In the genomic region with DNA sequence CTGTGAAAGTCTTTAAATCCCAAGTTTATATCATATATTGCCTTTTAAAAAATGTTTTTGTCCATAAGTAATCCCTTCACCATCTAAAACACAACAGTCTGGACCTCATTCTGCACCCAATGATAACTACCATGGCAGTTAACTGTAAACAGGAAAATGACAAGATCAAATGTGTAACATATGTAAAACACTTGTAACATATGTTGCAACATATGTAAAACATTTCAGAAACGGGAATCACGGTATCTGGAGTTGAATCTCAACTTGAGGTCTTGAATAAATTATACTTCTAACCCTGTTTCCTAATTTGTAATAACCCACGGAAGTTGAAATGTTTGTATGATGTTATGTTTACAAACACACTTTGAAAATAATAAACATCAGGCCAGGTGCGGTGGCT, we compare ENCODE assay signal across 1 cellular context.
TF ChIP-seq lines count a peak whose summit lies in the region.

No MANE protein-coding gene starts in this region.

TF ChIP-seq in K562, 482 proteins besides CTCF, POLR2A, EP300 and RAD21:
- TF ChIP-seq, protein P1, sequence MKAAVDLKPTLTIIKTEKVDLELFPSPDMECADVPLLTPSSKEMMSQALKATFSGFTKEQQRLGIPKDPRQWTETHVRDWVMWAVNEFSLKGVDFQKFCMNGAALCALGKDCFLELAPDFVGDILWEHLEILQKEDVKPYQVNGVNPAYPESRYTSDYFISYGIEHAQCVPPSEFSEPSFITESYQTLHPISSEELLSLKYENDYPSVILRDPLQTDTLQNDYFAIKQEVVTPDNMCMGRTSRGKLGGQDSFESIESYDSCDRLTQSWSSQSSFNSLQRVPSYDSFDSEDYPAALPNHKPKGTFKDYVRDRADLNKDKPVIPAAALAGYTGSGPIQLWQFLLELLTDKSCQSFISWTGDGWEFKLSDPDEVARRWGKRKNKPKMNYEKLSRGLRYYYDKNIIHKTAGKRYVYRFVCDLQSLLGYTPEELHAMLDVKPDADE (conservative IDR thresholded peaks at IDR 0.05; ENCODE audit: control insufficient read depth, low read depth, low read length), result no peak
- TF ChIP-seq CEBPB (tag; IDR thresholded peaks at IDR 0.05), result peak; percentile 70
- no peak for TF ChIP-seq NRF1 (conservative IDR thresholded peaks at IDR 0.05 in 1 of 2, IDR thresholded peaks at IDR 0.05 in 1 of 2)
- 0 out of 2 replicates have a peak, but pooled peaks have one; percentile 11 for TF ChIP-seq RFX1 (IDR thresholded peaks at IDR 0.05)
- no peak for TF ChIP-seq CEBPG (CRISPR knock-in tag; IDR thresholded peaks at IDR 0.05)
- peak; percentile 55 to 57; a peak in 3 of 4 replicates for TF ChIP-seq CEBPG (tag; conservative IDR thresholded peaks at IDR 0.05 in 1 of 2, IDR thresholded peaks at IDR 0.05 in 1 of 2)
